ENCODE assay signal across 1 cellular context in the genomic region with DNA sequence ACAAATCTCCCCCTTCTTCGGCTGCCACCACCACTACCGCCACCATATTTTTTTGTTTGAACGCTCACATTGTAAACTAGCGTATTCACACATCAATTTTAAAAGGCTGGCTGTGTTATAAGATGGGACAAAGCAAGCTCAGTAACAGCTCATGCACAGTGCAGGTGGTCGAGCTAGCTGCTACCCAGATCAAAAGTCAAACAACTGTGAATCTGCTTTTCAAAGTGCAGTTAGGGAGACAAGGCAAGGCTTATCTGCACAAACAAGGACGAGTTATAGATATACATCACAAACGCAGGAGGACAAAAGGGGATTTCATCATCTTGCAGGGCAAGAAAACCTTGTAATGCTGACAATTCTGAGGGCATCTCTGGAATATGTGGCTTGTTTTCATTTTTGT.
A peak's percentile ranks its signal among the peaks of the same experiment; 100 is the strongest.
TF ChIP-seq lines count a peak whose summit lies in the region.

No MANE protein-coding gene starts in this region.

TF ChIP-seq in HepG2, 621 proteins besides CTCF, POLR2A, EP300 and RAD21 (continued from another document and continues in another):
- TF ChIP-seq, protein P1, sequence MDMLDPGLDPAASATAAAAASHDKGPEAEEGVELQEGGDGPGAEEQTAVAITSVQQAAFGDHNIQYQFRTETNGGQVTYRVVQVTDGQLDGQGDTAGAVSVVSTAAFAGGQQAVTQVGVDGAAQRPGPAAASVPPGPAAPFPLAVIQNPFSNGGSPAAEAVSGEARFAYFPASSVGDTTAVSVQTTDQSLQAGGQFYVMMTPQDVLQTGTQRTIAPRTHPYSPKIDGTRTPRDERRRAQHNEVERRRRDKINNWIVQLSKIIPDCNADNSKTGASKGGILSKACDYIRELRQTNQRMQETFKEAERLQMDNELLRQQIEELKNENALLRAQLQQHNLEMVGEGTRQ (IDR thresholded peaks at IDR 0.05; ENCODE audit: low read depth, low read length): no peak
- TF ChIP-seq, protein P1 (CRISPR knock-in tag; IDR thresholded peaks at IDR 0.05; ENCODE audit: borderline replicate concordance): no peak
- TF ChIP-seq NFE2L2 (IDR thresholded peaks at IDR 0.05; ENCODE audit: low read length): no peak
- no peak for TF ChIP-seq TAF1 (CRISPR knock-in tag; IDR thresholded peaks at IDR 0.05)
- no peak for TF ChIP-seq MTA3 (CRISPR knock-in tag; IDR thresholded peaks at IDR 0.05)
- TF ChIP-seq KDM1A (CRISPR knock-in tag; IDR thresholded peaks at IDR 0.05): 0 out of 2 replicates have a peak, but pooled peaks have one; percentile 21
- TF ChIP-seq, protein P2, sequence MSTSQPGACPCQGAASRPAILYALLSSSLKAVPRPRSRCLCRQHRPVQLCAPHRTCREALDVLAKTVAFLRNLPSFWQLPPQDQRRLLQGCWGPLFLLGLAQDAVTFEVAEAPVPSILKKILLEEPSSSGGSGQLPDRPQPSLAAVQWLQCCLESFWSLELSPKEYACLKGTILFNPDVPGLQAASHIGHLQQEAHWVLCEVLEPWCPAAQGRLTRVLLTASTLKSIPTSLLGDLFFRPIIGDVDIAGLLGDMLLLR (CRISPR knock-in tag; IDR thresholded peaks at IDR 0.05): no peak
- no peak for TF ChIP-seq REL (CRISPR knock-in tag; conservative IDR thresholded peaks at IDR 0.05)
- TF ChIP-seq, protein P3, sequence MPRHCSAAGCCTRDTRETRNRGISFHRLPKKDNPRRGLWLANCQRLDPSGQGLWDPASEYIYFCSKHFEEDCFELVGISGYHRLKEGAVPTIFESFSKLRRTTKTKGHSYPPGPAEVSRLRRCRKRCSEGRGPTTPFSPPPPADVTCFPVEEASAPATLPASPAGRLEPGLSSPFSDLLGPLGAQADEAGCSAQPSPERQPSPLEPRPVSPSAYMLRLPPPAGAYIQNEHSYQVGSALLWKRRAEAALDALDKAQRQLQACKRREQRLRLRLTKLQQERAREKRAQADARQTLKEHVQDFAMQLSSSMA (CRISPR knock-in tag; IDR thresholded peaks at IDR 0.05): no peak
- TF ChIP-seq, protein P4, sequence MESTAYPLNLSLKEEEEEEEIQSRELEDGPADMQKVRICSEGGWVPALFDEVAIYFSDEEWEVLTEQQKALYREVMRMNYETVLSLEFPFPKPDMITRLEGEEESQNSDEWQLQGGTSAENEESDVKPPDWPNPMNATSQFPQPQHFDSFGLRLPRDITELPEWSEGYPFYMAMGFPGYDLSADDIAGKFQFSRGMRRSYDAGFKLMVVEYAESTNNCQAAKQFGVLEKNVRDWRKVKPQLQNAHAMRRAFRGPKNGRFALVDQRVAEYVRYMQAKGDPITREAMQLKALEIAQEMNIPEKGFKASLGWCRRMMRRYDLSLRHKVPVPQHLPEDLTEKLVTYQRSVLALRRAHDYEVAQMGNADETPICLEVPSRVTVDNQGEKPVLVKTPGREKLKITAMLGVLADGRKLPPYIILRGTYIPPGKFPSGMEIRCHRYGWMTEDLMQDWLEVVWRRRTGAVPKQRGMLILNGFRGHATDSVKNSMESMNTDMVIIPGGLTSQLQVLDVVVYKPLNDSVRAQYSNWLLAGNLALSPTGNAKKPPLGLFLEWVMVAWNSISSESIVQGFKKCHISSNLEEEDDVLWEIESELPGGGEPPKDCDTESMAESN (CRISPR knock-in tag; conservative IDR thresholded peaks at IDR 0.05): no peak
- no peak for TF ChIP-seq RAD51 (IDR thresholded peaks at IDR 0.05; ENCODE audit: borderline replicate concordance)
- TF ChIP-seq CREM (IDR thresholded peaks at IDR 0.05): peak; percentile 80; the same call in 1 of the 2 replicates
- no peak for TF ChIP-seq CREM (CRISPR knock-in tag; IDR thresholded peaks at IDR 0.05)
- TF ChIP-seq ZNF878 (CRISPR knock-in tag; IDR thresholded peaks at IDR 0.05): no peak; the same call in 1 of the 2 replicates
- no peak for TF ChIP-seq POLR2AphosphoS2 (IDR thresholded peaks at IDR 0.05; ENCODE audit: low read depth, low read length)
- no peak for TF ChIP-seq ARNT2 (CRISPR knock-in tag; IDR thresholded peaks at IDR 0.05; ENCODE audit: low read depth)
- TF ChIP-seq ZFP36 (IDR thresholded peaks at IDR 0.05; ENCODE audit: borderline replicate concordance, low read depth, low read length, partially characterized antibody): no peak
- TF ChIP-seq ZNF251 (CRISPR knock-in tag; IDR thresholded peaks at IDR 0.05): no peak
- 0 out of 2 replicates have a peak, but pooled peaks have one; percentile 28 for TF ChIP-seq SIX4 (CRISPR knock-in tag; IDR thresholded peaks at IDR 0.05)
- TF ChIP-seq, protein P5, sequence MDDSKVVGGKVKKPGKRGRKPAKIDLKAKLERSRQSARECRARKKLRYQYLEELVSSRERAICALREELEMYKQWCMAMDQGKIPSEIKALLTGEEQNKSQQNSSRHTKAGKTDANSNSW (CRISPR knock-in tag; IDR thresholded peaks at IDR 0.05; ENCODE audit: borderline replicate concordance): no peak
- no peak for TF ChIP-seq HOXA9 (CRISPR knock-in tag; IDR thresholded peaks at IDR 0.05; ENCODE audit: borderline replicate concordance)
- TF ChIP-seq, protein P6, sequence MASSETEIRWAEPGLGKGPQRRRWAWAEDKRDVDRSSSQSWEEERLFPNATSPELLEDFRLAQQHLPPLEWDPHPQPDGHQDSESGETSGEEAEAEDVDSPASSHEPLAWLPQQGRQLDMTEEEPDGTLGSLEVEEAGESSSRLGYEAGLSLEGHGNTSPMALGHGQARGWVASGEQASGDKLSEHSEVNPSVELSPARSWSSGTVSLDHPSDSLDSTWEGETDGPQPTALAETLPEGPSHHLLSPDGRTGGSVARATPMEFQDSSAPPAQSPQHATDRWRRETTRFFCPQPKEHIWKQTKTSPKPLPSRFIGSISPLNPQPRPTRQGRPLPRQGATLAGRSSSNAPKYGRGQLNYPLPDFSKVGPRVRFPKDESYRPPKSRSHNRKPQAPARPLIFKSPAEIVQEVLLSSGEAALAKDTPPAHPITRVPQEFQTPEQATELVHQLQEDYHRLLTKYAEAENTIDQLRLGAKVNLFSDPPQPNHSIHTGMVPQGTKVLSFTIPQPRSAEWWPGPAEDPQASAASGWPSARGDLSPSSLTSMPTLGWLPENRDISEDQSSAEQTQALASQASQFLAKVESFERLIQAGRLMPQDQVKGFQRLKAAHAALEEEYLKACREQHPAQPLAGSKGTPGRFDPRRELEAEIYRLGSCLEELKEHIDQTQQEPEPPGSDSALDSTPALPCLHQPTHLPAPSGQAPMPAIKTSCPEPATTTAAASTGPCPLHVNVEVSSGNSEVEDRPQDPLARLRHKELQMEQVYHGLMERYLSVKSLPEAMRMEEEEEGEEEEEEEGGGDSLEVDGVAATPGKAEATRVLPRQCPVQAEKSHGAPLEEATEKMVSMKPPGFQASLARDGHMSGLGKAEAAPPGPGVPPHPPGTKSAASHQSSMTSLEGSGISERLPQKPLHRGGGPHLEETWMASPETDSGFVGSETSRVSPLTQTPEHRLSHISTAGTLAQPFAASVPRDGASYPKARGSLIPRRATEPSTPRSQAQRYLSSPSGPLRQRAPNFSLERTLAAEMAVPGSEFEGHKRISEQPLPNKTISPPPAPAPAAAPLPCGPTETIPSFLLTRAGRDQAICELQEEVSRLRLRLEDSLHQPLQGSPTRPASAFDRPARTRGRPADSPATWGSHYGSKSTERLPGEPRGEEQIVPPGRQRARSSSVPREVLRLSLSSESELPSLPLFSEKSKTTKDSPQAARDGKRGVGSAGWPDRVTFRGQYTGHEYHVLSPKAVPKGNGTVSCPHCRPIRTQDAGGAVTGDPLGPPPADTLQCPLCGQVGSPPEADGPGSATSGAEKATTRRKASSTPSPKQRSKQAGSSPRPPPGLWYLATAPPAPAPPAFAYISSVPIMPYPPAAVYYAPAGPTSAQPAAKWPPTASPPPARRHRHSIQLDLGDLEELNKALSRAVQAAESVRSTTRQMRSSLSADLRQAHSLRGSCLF (CRISPR knock-in tag; IDR thresholded peaks at IDR 0.05; ENCODE audit: borderline replicate concordance): no peak
- TF ChIP-seq ZSCAN20 (CRISPR knock-in tag; IDR thresholded peaks at IDR 0.05; ENCODE audit: borderline replicate concordance): no peak
- no peak for TF ChIP-seq ZFP36L2 (CRISPR knock-in tag; IDR thresholded peaks at IDR 0.05)
- TF ChIP-seq ZNF766 (CRISPR knock-in tag; IDR thresholded peaks at IDR 0.05; ENCODE audit: borderline replicate concordance): no peak
- no peak for TF ChIP-seq ZNF33A (CRISPR knock-in tag; IDR thresholded peaks at IDR 0.05; ENCODE audit: borderline replicate concordance)
- TF ChIP-seq, protein P7, sequence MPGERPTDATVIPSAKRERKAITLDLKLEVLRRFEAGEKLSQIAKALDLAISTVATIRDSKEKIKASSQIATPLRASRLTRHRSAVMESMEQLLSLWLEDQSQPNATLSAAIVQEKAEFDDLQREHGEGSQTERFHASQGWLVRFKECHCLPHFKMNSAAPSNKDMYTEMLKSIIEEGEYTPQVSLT (CRISPR knock-in tag; IDR thresholded peaks at IDR 0.05; ENCODE audit: borderline replicate concordance, low read depth): no peak
- no peak for TF ChIP-seq ZIK1 (CRISPR knock-in tag; IDR thresholded peaks at IDR 0.05; ENCODE audit: borderline replicate concordance, low read depth)
- TF ChIP-seq ZSCAN22 (CRISPR knock-in tag; IDR thresholded peaks at IDR 0.05): no peak
- TF ChIP-seq KLF13 (CRISPR knock-in tag; IDR thresholded peaks at IDR 0.05): no peak
- TF ChIP-seq, protein P8, sequence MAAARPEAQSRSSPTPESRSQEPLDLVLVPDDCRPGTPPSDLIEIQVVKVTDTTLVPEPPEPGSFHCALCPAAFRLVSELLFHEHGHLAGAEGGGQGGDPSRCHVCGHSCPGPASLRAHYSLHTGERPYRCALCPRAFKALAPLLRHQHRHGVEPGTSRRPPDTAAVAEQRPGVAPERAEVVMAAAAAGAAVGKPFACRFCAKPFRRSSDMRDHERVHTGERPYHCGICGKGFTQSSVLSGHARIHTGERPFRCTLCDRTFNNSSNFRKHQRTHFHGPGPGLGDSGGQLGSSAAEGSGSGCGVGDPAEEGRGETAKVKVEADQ (CRISPR knock-in tag; IDR thresholded peaks at IDR 0.05; ENCODE audit: borderline replicate concordance): 0 out of 2 replicates have a peak, but pooled peaks have one; percentile 44
- no peak for TF ChIP-seq NCOA1 (CRISPR knock-in tag; IDR thresholded peaks at IDR 0.05)
- no peak for TF ChIP-seq CHD2 (IDR thresholded peaks at IDR 0.05; ENCODE audit: low read depth, low read length)
- TF ChIP-seq KLF16 (CRISPR knock-in tag; IDR thresholded peaks at IDR 0.05): peak in 1 of 2 experiments; percentile 47; a peak in 1 of 4 replicates
- no peak for TF ChIP-seq ZFP41 (CRISPR knock-in tag; IDR thresholded peaks at IDR 0.05; ENCODE audit: borderline replicate concordance)
- TF ChIP-seq ZNF331 (CRISPR knock-in tag; IDR thresholded peaks at IDR 0.05): peak; percentile 92
- no peak for TF ChIP-seq ZNF253 (CRISPR knock-in tag; IDR thresholded peaks at IDR 0.05; ENCODE audit: borderline replicate concordance)
- TF ChIP-seq TOE1 (CRISPR knock-in tag; IDR thresholded peaks at IDR 0.05): 0 out of 2 replicates have a peak, but pooled peaks have one; percentile 42
- TF ChIP-seq, protein P9, sequence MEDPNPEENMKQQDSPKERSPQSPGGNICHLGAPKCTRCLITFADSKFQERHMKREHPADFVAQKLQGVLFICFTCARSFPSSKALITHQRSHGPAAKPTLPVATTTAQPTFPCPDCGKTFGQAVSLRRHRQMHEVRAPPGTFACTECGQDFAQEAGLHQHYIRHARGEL (CRISPR knock-in tag; IDR thresholded peaks at IDR 0.05): no peak
- TF ChIP-seq PRPF4 (IDR thresholded peaks at IDR 0.05; ENCODE audit: low read depth, low read length, poor library complexity, severe bottlenecking): no peak
- TF ChIP-seq, protein P10, sequence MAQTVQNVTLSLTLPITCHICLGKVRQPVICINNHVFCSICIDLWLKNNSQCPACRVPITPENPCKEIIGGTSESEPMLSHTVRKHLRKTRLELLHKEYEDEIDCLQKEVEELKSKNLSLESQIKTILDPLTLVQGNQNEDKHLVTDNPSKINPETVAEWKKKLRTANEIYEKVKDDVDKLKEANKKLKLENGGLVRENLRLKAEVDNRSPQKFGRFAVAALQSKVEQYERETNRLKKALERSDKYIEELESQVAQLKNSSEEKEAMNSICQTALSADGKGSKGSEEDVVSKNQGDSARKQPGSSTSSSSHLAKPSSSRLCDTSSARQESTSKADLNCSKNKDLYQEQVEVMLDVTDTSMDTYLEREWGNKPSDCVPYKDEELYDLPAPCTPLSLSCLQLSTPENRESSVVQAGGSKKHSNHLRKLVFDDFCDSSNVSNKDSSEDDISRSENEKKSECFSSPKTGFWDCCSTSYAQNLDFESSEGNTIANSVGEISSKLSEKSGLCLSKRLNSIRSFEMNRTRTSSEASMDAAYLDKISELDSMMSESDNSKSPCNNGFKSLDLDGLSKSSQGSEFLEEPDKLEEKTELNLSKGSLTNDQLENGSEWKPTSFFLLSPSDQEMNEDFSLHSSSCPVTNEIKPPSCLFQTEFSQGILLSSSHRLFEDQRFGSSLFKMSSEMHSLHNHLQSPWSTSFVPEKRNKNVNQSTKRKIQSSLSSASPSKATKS (CRISPR knock-in tag; IDR thresholded peaks at IDR 0.05): no peak
